ENCODE assay signal across 17 cellular contexts in genomic region chr2:1010373-1011017, GRCh38. TPM values are rescaled to one million over a fixed set of nuclear protein-coding genes. Genes with fewer than 3 reads are reported as not detected.
DNase-seq lines count a peak whose midpoint lies in the region; ATAC-seq and TF ChIP-seq lines count a peak whose summit lies in the region.
"Had no signal": no experiment of that assay in that cellular context is flagged by ENCODE, and none has a peak within 500 bp of the region (broad histone marks: within the 10 kb centered on the region; RNA-seq: fewer than 3 reads in every experiment).

No MANE protein-coding gene starts in this region.

- H3K27me3 Mint-ChIP-seq in naive thymus-derived CD8-positive, alpha-beta T cell: peaks cover 0 to 6% (median 0%) of the 10 kb centered on the region in 5 donors

- peaks cover 7 to 19% (median 17%) of the 10 kb centered on the region in 4 donors for H3K4me1 Mint-ChIP-seq in naive thymus-derived CD8-positive, alpha-beta T cell

- DNase-seq in NCI-H2029 (lab: John Stamatoyannopoulos, UW): peak; percentile 58
- DNase-seq in choroid plexus epithelial cell (ENCODE audit: low read depth): peak; percentile 13
- DNase-seq in renal cortical epithelial cell (ENCODE audit: low read depth): peak; percentile 78
- DNase-seq in posterior cingulate gyrus: no peak
- DNase-seq in activated naive CD4-positive, alpha-beta T cell treated with anti-CD3 and anti-CD28 coated beads, Interleukin-2, amount 50 U/mL, for 72 hours (ENCODE audit: low spot score in 2 of 2): no peak
- no peak for DNase-seq in naive thymus-derived CD8-positive, alpha-beta T cell
- DNase-seq: activated CD4-positive, alpha-beta T cell treated with anti-CD3 and anti-CD28 coated beads for 48 hours; activated naive CD4-positive, alpha-beta T cell treated with anti-CD3 and anti-CD28 coated beads, Interleukin-2, amount 50 U/mL, for 16 hours; effector CD8-positive, alpha-beta T cell; EL; H7; NCI-H146; SHP77; stomach had no signal

- no peak overlapping the region for H3K27ac Mint-ChIP-seq in activated naive CD4-positive, alpha-beta T cell treated with anti-CD3 and anti-CD28 coated beads, Interleukin-2, amount 50 U/mL, for 72 hours
- H3K27ac Mint-ChIP-seq in naive thymus-derived CD8-positive, alpha-beta T cell: peak overlapping the region in 1 of 10 donors; percentile 25
- H3K27ac Mint-ChIP-seq: natural killer cell treated with Interleukin-12 subunit alpha and Interleukin-12 subunit beta and Interleukin-15 and Interleukin-18, amount 100 ng/mL, for 72 hours had no signal

- POLR2A ChIA-PET in naive thymus-derived CD8-positive, alpha-beta T cell (lab: Charles Lee): interaction anchor here (1.0 kb wide), 1 partner anchor 10 kb away, joined by 3 read pairs; no protein-coding TSS in a partner anchor

- H3K4me3 ChIP-seq in choroid plexus epithelial cell (ENCODE audit: low read depth, low read length): no peak overlapping the region
- H3K4me3 ChIP-seq: stomach had no signal

- ATAC-seq in GM18868 (IDR thresholded peaks at IDR 0.05; ENCODE audit: unreplicated experiment): peak; percentile 71
- ATAC-seq in activated naive CD4-positive, alpha-beta T cell treated with anti-CD3 and anti-CD28 coated beads, Interleukin-2, amount 50 U/mL, for 72 hours: no peak
- ATAC-seq in naive thymus-derived CD8-positive, alpha-beta T cell: no peak
- no peak for ATAC-seq in GM21526 (IDR thresholded peaks at IDR 0.05; ENCODE audit: low FRiP score, unreplicated experiment)
- ATAC-seq: natural killer cell treated with Interleukin-12 subunit alpha and Interleukin-12 subunit beta and Interleukin-15 and Interleukin-18, amount 100 ng/mL, for 72 hours had no signal

- no peak for TF ChIP-seq CTCF in choroid plexus epithelial cell (conservative IDR thresholded peaks at IDR 0.05; ENCODE audit: low read depth, low read length)

- intact Hi-C loops in posterior cingulate gyrus (cut with DNase I): no loop called here

- no peaks in the 10 kb centered on the region for H3K9me3 Mint-ChIP-seq in activated naive CD4-positive, alpha-beta T cell treated with anti-CD3 and anti-CD28 coated beads, Interleukin-2, amount 50 U/mL, for 72 hours
- no peaks in the 10 kb centered on the region for H3K9me3 Mint-ChIP-seq in naive thymus-derived CD8-positive, alpha-beta T cell
- H3K9me3 Mint-ChIP-seq: natural killer cell treated with Interleukin-12 subunit alpha and Interleukin-12 subunit beta and Interleukin-15 and Interleukin-18, amount 100 ng/mL, for 72 hours had no signal

- H3K4me3 Mint-ChIP-seq in naive thymus-derived CD8-positive, alpha-beta T cell: peak overlapping the region in 1 of 10 donors; percentile 11
- H3K4me3 Mint-ChIP-seq: natural killer cell treated with Interleukin-12 subunit alpha and Interleukin-12 subunit beta and Interleukin-15 and Interleukin-18, amount 100 ng/mL, for 72 hours had no signal

- no peaks in the 10 kb centered on the region for H3K36me3 Mint-ChIP-seq in activated naive CD4-positive, alpha-beta T cell treated with anti-CD3 and anti-CD28 coated beads, Interleukin-2, amount 50 U/mL, for 72 hours
- no peaks in the 10 kb centered on the region for H3K36me3 Mint-ChIP-seq in naive thymus-derived CD8-positive, alpha-beta T cell
- H3K36me3 Mint-ChIP-seq: natural killer cell treated with Interleukin-12 subunit alpha and Interleukin-12 subunit beta and Interleukin-15 and Interleukin-18, amount 100 ng/mL, for 72 hours had no signal

RNA-seq across cellular contexts. Expression of gene SNTG2, which starts 59.8 kb away (rescaled TPM):
- 0.15 TPM in 1 of 2 replicates, not detected in the other for total RNA-seq in renal cortical epithelial cell
- total RNA-seq in activated naive CD4-positive, alpha-beta T cell treated with anti-CD3 and anti-CD28 coated beads, Interleukin-2, amount 50 U/mL, for 72 hours: 1 to 10 TPM in 1 of 2 donors, under 1 TPM in 1; 0.27 to 2.6 TPM
- 1 to 10 TPM; 4.2 to 8.8 TPM for total RNA-seq in naive thymus-derived CD8-positive, alpha-beta T cell
- 1 to 10 TPM in 1 of 3 donors, under 1 TPM in 2; 0.66 to 1.2 (median 0.94) TPM for polyA plus RNA-seq in naive thymus-derived CD8-positive, alpha-beta T cell

Comparison
In these comparisons a context has a peak if more than half of its experiments do, and no peak if none do; other contexts are left out.
1. DNase-seq: peak in NCI-H2029 (single experiment), choroid plexus epithelial cell (single experiment) and renal cortical epithelial cell (single experiment); none in posterior cingulate gyrus (0 of 10), activated naive CD4-positive, alpha-beta T cell treated with anti-CD3 and anti-CD28 coated beads, Interleukin-2, amount 50 U/mL, for 72 hours (0 of 2) and naive thymus-derived CD8-positive, alpha-beta T cell (0 of 10).